8 cellular contexts compared by ENCODE assay signal in the genomic region with DNA sequence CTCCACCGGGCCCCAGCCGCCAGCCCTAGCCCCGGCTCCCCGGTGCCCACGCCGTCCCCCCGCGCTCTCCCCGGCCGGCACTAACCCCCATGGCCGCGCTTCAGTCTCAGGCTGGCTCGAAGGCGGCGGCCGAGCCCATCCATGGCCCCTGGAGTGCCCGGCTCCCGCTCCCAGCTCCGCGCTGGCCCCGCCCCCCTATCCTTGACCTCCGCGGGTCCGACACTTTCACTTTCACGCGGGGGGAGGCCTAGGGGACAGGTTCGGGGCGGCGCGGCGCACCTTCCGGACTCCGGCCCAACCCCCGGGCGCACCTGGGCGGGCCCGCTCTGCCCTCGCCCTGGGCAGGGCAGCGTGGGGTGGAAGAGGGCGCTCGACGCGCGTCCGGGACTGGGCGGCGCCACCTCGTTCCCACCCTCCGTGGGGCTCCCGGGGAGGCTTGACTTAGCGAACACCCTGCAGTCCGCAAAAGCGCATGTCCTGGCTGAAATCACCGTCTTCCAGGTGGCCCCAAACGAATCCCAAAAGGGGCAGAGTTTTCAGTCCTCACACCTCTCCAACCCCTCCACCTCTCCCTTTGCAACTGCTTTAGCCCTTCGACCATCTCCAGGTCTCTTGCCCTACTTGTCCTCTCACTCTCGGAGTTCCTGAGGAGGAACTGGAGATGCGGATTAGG. TPM values are rescaled to one million over a fixed set of nuclear protein-coding genes. Genes with fewer than 3 reads are reported as not detected.
DNase-seq lines count a peak whose midpoint lies in the region; ATAC-seq, FAIRE-seq and TF ChIP-seq lines count a peak whose summit lies in the region.

No MANE protein-coding gene starts in this region.

- TF ChIP-seq POLR2A in endothelial cell of umbilical vein (IDR thresholded peaks at IDR 0.05; ENCODE audit: low read depth, low read length) (no peak), uterus (IDR thresholded peaks at IDR 0.05) (peak in 1 of 2 donors; percentile 45)

- intact Hi-C loops in endothelial cell of umbilical vein (cut with micrococcal nuclease) (no loop called here), uterus (cut with DNase I; ENCODE audit: low total_unique reads) (no loop called here)

- H2AFZ ChIP-seq in Karpas-422 (ENCODE audit: low read length) (peak overlapping the region; percentile 51; the same call in 1 of the 2 replicates), endothelial cell of umbilical vein (ENCODE audit: low read depth, low read length) (peak overlapping the region; percentile 74)

- no peaks in the 10 kb centered on the region for H3K27me3 ChIP-seq in Karpas-422 (ENCODE audit: low read length)
- peaks cover 22 to 31% of the 10 kb centered on the region in 2 experiments for H3K27me3 ChIP-seq in endothelial cell of umbilical vein (ENCODE audit: control insufficient read depth in 2 of 2, insufficient read depth in 2 of 2, low read length in 2 of 2)
- H3K27me3 ChIP-seq in neutrophil = no peaks in the 10 kb centered on the region
- no peaks in the 10 kb centered on the region for H3K27me3 ChIP-seq in uterus

- H3K36me3 ChIP-seq in Karpas-422 (ENCODE audit: insufficient read depth, low read length) (no peaks in the 10 kb centered on the region), endothelial cell of umbilical vein (ENCODE audit: control insufficient read depth in 2 of 2, extremely low read depth in 1 of 2, insufficient read depth in 2 of 2, low read length in 2 of 2) (no peaks in the 10 kb centered on the region), neutrophil (no peaks in the 10 kb centered on the region), uterus (no peaks in the 10 kb centered on the region)

- dilution Hi-C loops in endothelial cell of umbilical vein (cut with MboI; ENCODE audit: extremely low pct_ligation_motif_present, low sequenced_read_pairs) = no loop called here

- no peaks in the 10 kb centered on the region for H4K20me1 ChIP-seq in Karpas-422 (ENCODE audit: insufficient read depth, low read depth, low read length)
- H4K20me1 ChIP-seq in endothelial cell of umbilical vein (replicated peaks; ENCODE audit: control insufficient read depth, extremely low read depth, insufficient read depth, low read length) = no peaks in the 10 kb centered on the region

- FAIRE-seq in endothelial cell of umbilical vein (lab: Jason Lieb, UNC) = no peak

- BruUV-seq in endothelial cell of umbilical vein (replicated peaks; lab: Mats Ljungman, UMichigan) = no TSS peak

- DNase-seq in GDM1 (lab: John Stamatoyannopoulos, UW) = peak; percentile 73
- DNase-seq in Karpas-422 = peak; percentile 90
- peak; percentile 66 to 71 for DNase-seq in activated CD4-positive, alpha-beta T cell treated with anti-CD3 and anti-CD28 coated beads, Interleukin-2, amount 50 U/mL, for 48 hours
- no peak for DNase-seq in endothelial cell of umbilical vein (ENCODE audit: low read depth, low spot score)
- no peak for DNase-seq in uterus
- no peak for DNase-seq in GOT3 (lab: John Stamatoyannopoulos, UW)

- H3K9me3 ChIP-seq in Karpas-422 (ENCODE audit: low read length) = no peaks in the 10 kb centered on the region
- H3K9me3 ChIP-seq in endothelial cell of umbilical vein (replicated peaks; ENCODE audit: control insufficient read depth, insufficient read depth, low read length) = no peaks in the 10 kb centered on the region
- no peaks in the 10 kb centered on the region for H3K9me3 ChIP-seq in neutrophil
- H3K9me3 ChIP-seq in uterus = no peaks in the 10 kb centered on the region

- H3K79me2 ChIP-seq in Karpas-422 (ENCODE audit: low read length) (peaks cover 34% of the 10 kb centered on the region), endothelial cell of umbilical vein (ENCODE audit: control insufficient read depth, insufficient read depth, low read length) (no peaks in the 10 kb centered on the region)

- H3K9me1 ChIP-seq in endothelial cell of umbilical vein (replicated peaks; ENCODE audit: control insufficient read depth, extremely low read depth, insufficient read depth, low read length) = no peaks in the 10 kb centered on the region

- no peaks in the 10 kb centered on the region for H3K9me2 ChIP-seq in Karpas-422 (replicated peaks; ENCODE audit: insufficient read depth, low read length)

- H3K4me1 ChIP-seq in Karpas-422 (ENCODE audit: low read length) = peaks cover 47% of the 10 kb centered on the region
- peaks cover 3% of the 10 kb centered on the region for H3K4me1 ChIP-seq in endothelial cell of umbilical vein (ENCODE audit: control insufficient read depth, extremely low read depth, insufficient read depth, low read length)
- peaks cover 77 to 80% of the 10 kb centered on the region in 2 experiments for H3K4me1 ChIP-seq in neutrophil (ENCODE audit: control insufficient read depth in 1 of 2, insufficient read depth in 1 of 2, low read depth in 1 of 2, low read length in 1 of 2)
- no peaks in the 10 kb centered on the region for H3K4me1 ChIP-seq in uterus

- POLR2A ChIA-PET in endothelial cell of umbilical vein (lab: Charles Lee) = no interaction called here

- ATAC-seq in GM21526 (IDR thresholded peaks at IDR 0.05; ENCODE audit: low FRiP score, unreplicated experiment) = peak; percentile 60

- H3K4me3 ChIP-seq in Karpas-422 (ENCODE audit: low read length) = peak overlapping the region; percentile 74
- peak overlapping the region; percentile 38 to 53 (median 48) for H3K4me3 ChIP-seq in endothelial cell of umbilical vein (replicated peaks in 1 of 3; ENCODE audit: insufficient read depth in 1 of 3, low read depth in 1 of 3, low read length in 3 of 3)
- peak overlapping the region; percentile 67 to 95 for H3K4me3 ChIP-seq in neutrophil (ENCODE audit: low read depth in 1 of 2, low read length in 1 of 2)
- peak overlapping the region; percentile 22 to 54 for H3K4me3 ChIP-seq in uterus

- H3K27ac ChIP-seq in Karpas-422 (ENCODE audit: low read length) (peak overlapping the region; percentile 88), endothelial cell of umbilical vein (ENCODE audit: insufficient read depth, low read depth, low read length) (no peak overlapping the region), neutrophil (peak overlapping the region; percentile 99), uterus (peak overlapping the region in 1 of 2 donors; percentile 29)

- CTCF ChIA-PET in endothelial cell of umbilical vein (lab: Charles Lee) = interaction anchor here (1.0 kb wide), 1 partner anchor 18 kb away, joined by 3 read pairs; no protein-coding TSS in a partner anchor

- H3K9ac ChIP-seq in Karpas-422 (ENCODE audit: low read length) = peak overlapping the region; percentile 94
- H3K9ac ChIP-seq in endothelial cell of umbilical vein (replicated peaks; ENCODE audit: extremely low read depth, insufficient read depth, low read length) = no peak overlapping the region

- H3K4me2 ChIP-seq in Karpas-422 (ENCODE audit: low read depth, low read length, poor library complexity, severe bottlenecking) (peak overlapping the region; percentile 98), endothelial cell of umbilical vein (ENCODE audit: insufficient read depth, low read length) (peak overlapping the region; percentile 63)

- TF ChIP-seq CTCF in endothelial cell of umbilical vein (IDR thresholded peaks at IDR 0.05; ENCODE audit: extremely low read depth in 1 of 2, insufficient read depth in 1 of 2, low read depth in 1 of 2, low read length in 2 of 2) (no peak), neutrophil (IDR thresholded peaks at IDR 0.05) (no peak), uterus (IDR thresholded peaks at IDR 0.05) (no peak)

TF ChIP-seq in endothelial cell of umbilical vein, 7 proteins besides CTCF, POLR2A, EP300 and RAD21:
- TF ChIP-seq EZH2 (IDR thresholded peaks at IDR 0.05; ENCODE audit: borderline replicate concordance, low read depth, low read length, severe bottlenecking) (peak; percentile 68), MYC (IDR thresholded peaks at IDR 0.05; ENCODE audit: low read depth, low read length) (no peak)

RNA-seq across cellular contexts. Expression of a gene that starts 3.9 kb away (rescaled TPM):
- total RNA-seq in Karpas-422 (2014; rRNA removed; shearing (Covaris generic); ENCODE audit: low replicate concordance) = 80.2 and 90.9 TPM in 2 replicates
- total RNA-seq in endothelial cell of umbilical vein (0.42 and 1.00 TPM in 2 replicates), uterus (10 to 100 TPM in 1 of 4 donors, 1 to 10 TPM in 3; 2.3 to 25.9 (median 8.0) TPM)
- polyA plus RNA-seq in endothelial cell of umbilical vein = 0.30 and 0.41 TPM in 2 replicates
- polyA plus RNA-seq in endothelial cell of umbilical vein (2011; cell fraction: cytosol; rRNA removed) = 0.21 TPM in 2 replicates
- polyA plus RNA-seq in endothelial cell of umbilical vein (2011; cell fraction: nucleus; rRNA removed) = 0.46 and 0.53 TPM in 2 replicates
- polyA plus RNA-seq in endothelial cell of umbilical vein (2012) = 0.99 and 1.3 TPM in 2 replicates
- polyA minus RNA-seq in endothelial cell of umbilical vein = 0.47 and 0.97 TPM in 2 replicates
- 4.6 TPM for polyA minus RNA-seq in endothelial cell of umbilical vein (2011; cell fraction: cytosol; rRNA and poly(A)+ RNA removed)
- polyA minus RNA-seq in endothelial cell of umbilical vein (2011; cell fraction: nucleus; rRNA and poly(A)+ RNA removed) = 0.38 and 0.67 TPM in 2 replicates

RNA-seq across cellular contexts. Expression of a gene that starts 23.2 kb away (rescaled TPM):
- total RNA-seq in Karpas-422 (2014; rRNA removed; shearing (Covaris generic); ENCODE audit: low replicate concordance) = not detected in 2 replicates
- total RNA-seq in endothelial cell of umbilical vein (not detected in 2 replicates), uterus (under 1 TPM in 2 of 4 donors, not detected in 2; 0.69 to 0.77 TPM)
- polyA plus RNA-seq in endothelial cell of umbilical vein = not detected in 2 replicates
- not detected in 2 replicates for polyA plus RNA-seq in endothelial cell of umbilical vein (2011; cell fraction: cytosol; rRNA removed)
- polyA plus RNA-seq in endothelial cell of umbilical vein (2011; cell fraction: nucleus; rRNA removed) = not detected in 2 replicates
- polyA plus RNA-seq in endothelial cell of umbilical vein (2012) = not detected in 2 replicates
- polyA minus RNA-seq in endothelial cell of umbilical vein = 0.08 TPM in 1 of 2 replicates, not detected in the other
- not detected for polyA minus RNA-seq in endothelial cell of umbilical vein (2011; cell fraction: cytosol; rRNA and poly(A)+ RNA removed)
- not detected in 2 replicates for polyA minus RNA-seq in endothelial cell of umbilical vein (2011; cell fraction: nucleus; rRNA and poly(A)+ RNA removed)

Comparison
In these comparisons a context has a peak if more than half of its experiments do, and no peak if none do; other contexts are left out.
1. DNase-seq: peak in GDM1 (single experiment), Karpas-422 (single experiment) and activated CD4-positive, alpha-beta T cell treated with anti-CD3 and anti-CD28 coated beads, Interleukin-2, amount 50 U/mL, for 48 hours (2 of 2); none in endothelial cell of umbilical vein (single experiment), uterus (0 of 2) and GOT3 (single experiment).
2. Peak in every context shown above with its lines, with median percentiles within 50 percentile points of each other: H3K4me3 ChIP-seq.